9 cellular contexts compared by ENCODE assay signal in genomic region chr12:4215862-4216541, GRCh38. TPM values are rescaled to one million over a fixed set of nuclear protein-coding genes. Genes with fewer than 3 reads are reported as not detected.
DNase-seq lines count a peak whose midpoint lies in the region; ATAC-seq and FAIRE-seq lines count a peak whose summit lies in the region.
"Had no signal": no experiment of that assay in that cellular context is flagged by ENCODE, and none has a peak within 500 bp of the region (broad histone marks: within the 10 kb centered on the region; RNA-seq: fewer than 3 reads in every experiment).

No MANE protein-coding gene starts in this region.

- peak; percentile 72 for ATAC-seq in GM18858 (IDR thresholded peaks at IDR 0.05; ENCODE audit: unreplicated experiment)
- ATAC-seq in GM21526 (IDR thresholded peaks at IDR 0.05; ENCODE audit: low FRiP score, unreplicated experiment): peak; percentile 36
- peak; percentile 33 for ATAC-seq in HG03469 (IDR thresholded peaks at IDR 0.05; ENCODE audit: unreplicated experiment)

- DNase-seq in kidney tubule cell (ENCODE audit: low spot score) (peak; percentile 23), HuH-7 (ENCODE audit: low spot score) (no peak), anterior cingulate cortex (lab: John Stamatoyannopoulos, UW) (no peak), frontal cortex (ENCODE audit: low spot score in 2 of 2) (no peak)
- DNase-seq: H7 had no signal

- no peak for FAIRE-seq in frontal cortex (lab: Jason Lieb, UNC)
- FAIRE-seq: astrocyte had no signal

RNA-seq across cellular contexts. Expression of gene CCND2, which starts 57.6 kb away (rescaled TPM):
- total RNA-seq in frontal cortex: 161 TPM
